In genomic region chr12:104177336-104177662, GRCh38 we compare ENCODE assay signal across 1 cellular context.
TF ChIP-seq lines count a peak whose summit lies in the region.

No MANE protein-coding gene starts in this region.

TF ChIP-seq in IMR-90, 13 proteins besides CTCF, POLR2A, EP300 and RAD21:
- TF ChIP-seq SMC3 (IDR thresholded peaks at IDR 0.05; ENCODE audit: low read depth, low read length): no peak
- TF ChIP-seq, protein P1, sequence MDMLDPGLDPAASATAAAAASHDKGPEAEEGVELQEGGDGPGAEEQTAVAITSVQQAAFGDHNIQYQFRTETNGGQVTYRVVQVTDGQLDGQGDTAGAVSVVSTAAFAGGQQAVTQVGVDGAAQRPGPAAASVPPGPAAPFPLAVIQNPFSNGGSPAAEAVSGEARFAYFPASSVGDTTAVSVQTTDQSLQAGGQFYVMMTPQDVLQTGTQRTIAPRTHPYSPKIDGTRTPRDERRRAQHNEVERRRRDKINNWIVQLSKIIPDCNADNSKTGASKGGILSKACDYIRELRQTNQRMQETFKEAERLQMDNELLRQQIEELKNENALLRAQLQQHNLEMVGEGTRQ (IDR thresholded peaks at IDR 0.05; ENCODE audit: low read depth, low read length): no peak
- no peak for TF ChIP-seq MAFK (IDR thresholded peaks at IDR 0.05; ENCODE audit: low read depth, low read length)
- no peak for TF ChIP-seq BHLHE40 (IDR thresholded peaks at IDR 0.05; ENCODE audit: low read depth, low read length)
- no peak for TF ChIP-seq NFE2L2 (IDR thresholded peaks at IDR 0.05; ENCODE audit: low read depth, low read length)
- no peak for TF ChIP-seq RCOR1 (IDR thresholded peaks at IDR 0.05; ENCODE audit: insufficient replicate concordance, low read length)
- TF ChIP-seq RFX5 (IDR thresholded peaks at IDR 0.05; ENCODE audit: low read depth, low read length): no peak
- TF ChIP-seq FOS (IDR thresholded peaks at IDR 0.05; ENCODE audit: low read depth, low read length): no peak
- TF ChIP-seq CHD1 (IDR thresholded peaks at IDR 0.05; ENCODE audit: low read depth, low read length): no peak
- no peak for TF ChIP-seq MXI1 (IDR thresholded peaks at IDR 0.05; ENCODE audit: borderline replicate concordance, low read depth, low read length)
- TF ChIP-seq MAZ (IDR thresholded peaks at IDR 0.05; ENCODE audit: borderline replicate concordance, low read depth, low read length): no peak
- TF ChIP-seq CEBPB (IDR thresholded peaks at IDR 0.05; ENCODE audit: low read depth, low read length): no peak
- TF ChIP-seq, protein P2, sequence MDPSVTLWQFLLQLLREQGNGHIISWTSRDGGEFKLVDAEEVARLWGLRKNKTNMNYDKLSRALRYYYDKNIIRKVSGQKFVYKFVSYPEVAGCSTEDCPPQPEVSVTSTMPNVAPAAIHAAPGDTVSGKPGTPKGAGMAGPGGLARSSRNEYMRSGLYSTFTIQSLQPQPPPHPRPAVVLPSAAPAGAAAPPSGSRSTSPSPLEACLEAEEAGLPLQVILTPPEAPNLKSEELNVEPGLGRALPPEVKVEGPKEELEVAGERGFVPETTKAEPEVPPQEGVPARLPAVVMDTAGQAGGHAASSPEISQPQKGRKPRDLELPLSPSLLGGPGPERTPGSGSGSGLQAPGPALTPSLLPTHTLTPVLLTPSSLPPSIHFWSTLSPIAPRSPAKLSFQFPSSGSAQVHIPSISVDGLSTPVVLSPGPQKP (IDR thresholded peaks at IDR 0.05; ENCODE audit: borderline replicate concordance, low read depth, low read length): no peak
TF ChIP-seq in IMR-90: peak in this region for 0.
